2 cellular contexts compared by ENCODE assay signal in the genomic region with DNA sequence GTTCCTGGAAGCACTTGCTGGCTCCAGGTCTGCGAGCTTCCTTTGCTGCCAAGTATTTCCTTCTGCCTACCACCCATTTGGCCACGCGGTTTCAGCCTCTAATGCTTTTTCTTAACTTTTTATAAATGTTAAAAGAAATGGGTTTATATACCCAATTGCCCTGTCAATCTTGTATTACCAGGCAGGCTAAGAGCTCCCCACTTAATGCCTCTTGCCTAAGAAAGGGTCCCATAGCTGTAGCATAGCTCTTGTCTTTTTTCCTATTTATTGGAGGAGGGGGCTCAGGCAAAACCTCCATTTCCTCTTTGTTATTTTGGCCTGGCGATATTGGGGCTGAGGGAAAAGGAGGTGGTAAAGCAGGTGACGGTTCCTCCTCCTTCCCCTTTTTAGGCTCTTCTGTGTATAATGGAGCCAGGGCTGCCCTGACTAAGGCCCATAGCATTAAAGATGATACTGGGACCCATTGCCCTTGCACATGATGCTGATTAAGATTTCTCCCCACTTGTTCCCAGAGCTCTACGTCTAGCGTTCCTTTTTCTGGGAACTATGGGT.
TF ChIP-seq lines count a peak whose summit lies in the region.

No MANE protein-coding gene starts in this region.

TF ChIP-seq in GM12878, 131 proteins besides CTCF, POLR2A, EP300 and RAD21 (continued from another document):
- TF ChIP-seq, protein P1, sequence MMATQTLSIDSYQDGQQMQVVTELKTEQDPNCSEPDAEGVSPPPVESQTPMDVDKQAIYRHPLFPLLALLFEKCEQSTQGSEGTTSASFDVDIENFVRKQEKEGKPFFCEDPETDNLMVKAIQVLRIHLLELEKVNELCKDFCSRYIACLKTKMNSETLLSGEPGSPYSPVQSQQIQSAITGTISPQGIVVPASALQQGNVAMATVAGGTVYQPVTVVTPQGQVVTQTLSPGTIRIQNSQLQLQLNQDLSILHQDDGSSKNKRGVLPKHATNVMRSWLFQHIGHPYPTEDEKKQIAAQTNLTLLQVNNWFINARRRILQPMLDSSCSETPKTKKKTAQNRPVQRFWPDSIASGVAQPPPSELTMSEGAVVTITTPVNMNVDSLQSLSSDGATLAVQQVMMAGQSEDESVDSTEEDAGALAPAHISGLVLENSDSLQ (IDR thresholded peaks at IDR 0.05): peak; percentile 43; the same call in 1 of the 2 replicates

TF ChIP-seq in neural cell, 6 proteins besides CTCF, POLR2A, EP300 and RAD21:
- TF ChIP-seq, protein P2, sequence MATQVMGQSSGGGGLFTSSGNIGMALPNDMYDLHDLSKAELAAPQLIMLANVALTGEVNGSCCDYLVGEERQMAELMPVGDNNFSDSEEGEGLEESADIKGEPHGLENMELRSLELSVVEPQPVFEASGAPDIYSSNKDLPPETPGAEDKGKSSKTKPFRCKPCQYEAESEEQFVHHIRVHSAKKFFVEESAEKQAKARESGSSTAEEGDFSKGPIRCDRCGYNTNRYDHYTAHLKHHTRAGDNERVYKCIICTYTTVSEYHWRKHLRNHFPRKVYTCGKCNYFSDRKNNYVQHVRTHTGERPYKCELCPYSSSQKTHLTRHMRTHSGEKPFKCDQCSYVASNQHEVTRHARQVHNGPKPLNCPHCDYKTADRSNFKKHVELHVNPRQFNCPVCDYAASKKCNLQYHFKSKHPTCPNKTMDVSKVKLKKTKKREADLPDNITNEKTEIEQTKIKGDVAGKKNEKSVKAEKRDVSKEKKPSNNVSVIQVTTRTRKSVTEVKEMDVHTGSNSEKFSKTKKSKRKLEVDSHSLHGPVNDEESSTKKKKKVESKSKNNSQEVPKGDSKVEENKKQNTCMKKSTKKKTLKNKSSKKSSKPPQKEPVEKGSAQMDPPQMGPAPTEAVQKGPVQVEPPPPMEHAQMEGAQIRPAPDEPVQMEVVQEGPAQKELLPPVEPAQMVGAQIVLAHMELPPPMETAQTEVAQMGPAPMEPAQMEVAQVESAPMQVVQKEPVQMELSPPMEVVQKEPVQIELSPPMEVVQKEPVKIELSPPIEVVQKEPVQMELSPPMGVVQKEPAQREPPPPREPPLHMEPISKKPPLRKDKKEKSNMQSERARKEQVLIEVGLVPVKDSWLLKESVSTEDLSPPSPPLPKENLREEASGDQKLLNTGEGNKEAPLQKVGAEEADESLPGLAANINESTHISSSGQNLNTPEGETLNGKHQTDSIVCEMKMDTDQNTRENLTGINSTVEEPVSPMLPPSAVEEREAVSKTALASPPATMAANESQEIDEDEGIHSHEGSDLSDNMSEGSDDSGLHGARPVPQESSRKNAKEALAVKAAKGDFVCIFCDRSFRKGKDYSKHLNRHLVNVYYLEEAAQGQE (IDR thresholded peaks at IDR 0.05; ENCODE audit: borderline replicate concordance): peak; percentile 9
- no peak for TF ChIP-seq EZH2 (IDR thresholded peaks at IDR 0.05; ENCODE audit: borderline replicate concordance, insufficient read depth, low read length, poor library complexity, severe bottlenecking)
- no peak for TF ChIP-seq SMC3 (conservative IDR thresholded peaks at IDR 0.05; ENCODE audit: poor library complexity)
- TF ChIP-seq TAF1 (IDR thresholded peaks at IDR 0.05; ENCODE audit: low read depth): no peak
- TF ChIP-seq MXI1 (conservative IDR thresholded peaks at IDR 0.05; ENCODE audit: poor library complexity, severe bottlenecking): no peak
- TF ChIP-seq POLR2AphosphoS5 (IDR thresholded peaks at IDR 0.05): no peak
